ENCODE assay signal across 8 cellular contexts in the genomic region with DNA sequence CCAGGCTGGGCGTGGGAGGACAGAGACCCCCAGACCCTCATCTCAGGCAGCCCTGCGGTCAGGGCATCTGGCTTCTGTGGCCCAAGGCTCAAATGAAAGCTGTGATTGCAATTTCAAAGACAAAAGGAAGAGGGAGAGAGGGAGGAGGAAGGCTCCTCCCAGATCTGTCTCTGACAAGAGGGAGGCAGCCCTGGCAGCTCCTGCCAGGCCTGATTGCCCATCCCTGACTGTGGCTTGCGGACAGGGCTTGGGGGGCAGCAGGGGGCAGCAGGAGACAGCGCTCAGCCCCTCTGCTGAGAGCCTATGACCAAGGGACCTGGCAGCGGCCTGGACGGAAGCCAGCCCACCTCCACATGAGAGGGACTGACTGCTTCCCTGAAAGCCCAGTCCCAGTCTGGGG.
DNase-seq lines count a peak whose midpoint lies in the region; ATAC-seq and FAIRE-seq lines count a peak whose summit lies in the region.

No MANE protein-coding gene starts in this region.

- H3K4me3 ChIP-seq in naive thymus-derived CD4-positive, alpha-beta T cell (ENCODE audit: low read length) = no peak overlapping the region

- no peak for FAIRE-seq in frontal cortex (lab: Jason Lieb, UNC)

- POLR2A ChIA-PET in naive thymus-derived CD4-positive, alpha-beta T cell (lab: Charles Lee) = no interaction called here

- CTCF ChIA-PET in naive thymus-derived CD4-positive, alpha-beta T cell (lab: Charles Lee) = no interaction called here

- H3K27me3 ChIP-seq in naive thymus-derived CD4-positive, alpha-beta T cell (ENCODE audit: control insufficient read depth in 2 of 2, insufficient read depth in 2 of 2, low read length in 2 of 2) = no peaks in the 10 kb centered on the region

- peak; percentile 20 for ATAC-seq in naive thymus-derived CD4-positive, alpha-beta T cell
- ATAC-seq in GM19328 (IDR thresholded peaks at IDR 0.05; ENCODE audit: unreplicated experiment) = no peak
- no peak for ATAC-seq in HG03460 (IDR thresholded peaks at IDR 0.05; ENCODE audit: unreplicated experiment)

- H3K27me3 Mint-ChIP-seq in naive thymus-derived CD4-positive, alpha-beta T cell = peaks cover 0 to 33% (median 12%) of the 10 kb centered on the region in 5 donors

- peaks cover 0 to 5% (median 0%) of the 10 kb centered on the region in 7 donors for H3K4me1 Mint-ChIP-seq in naive thymus-derived CD4-positive, alpha-beta T cell

- H3K27ac Mint-ChIP-seq in naive thymus-derived CD4-positive, alpha-beta T cell = no peak overlapping the region

- intact Hi-C loops in naive thymus-derived CD4-positive, alpha-beta T cell (cut with micrococcal nuclease) = loop anchor here in 1 of 2 donors (2.0 kb wide), 1 partner anchor 481 kb away; no protein-coding TSS in a partner anchor

- H3K36me3 ChIP-seq in naive thymus-derived CD4-positive, alpha-beta T cell (ENCODE audit: control insufficient read depth in 2 of 3, insufficient read depth in 3 of 3, low read length in 3 of 3) = no peaks in the 10 kb centered on the region

- H3K9me3 Mint-ChIP-seq in naive thymus-derived CD4-positive, alpha-beta T cell = peaks cover 0 to 4% (median 0%) of the 10 kb centered on the region in 11 donors

- H3K9me3 ChIP-seq in naive thymus-derived CD4-positive, alpha-beta T cell (ENCODE audit: control insufficient read depth in 2 of 3, low read length in 3 of 3) = no peaks in the 10 kb centered on the region

- peak overlapping the region in 1 of 10 donors; percentile 43 for H3K4me3 Mint-ChIP-seq in naive thymus-derived CD4-positive, alpha-beta T cell

- no peaks in the 10 kb centered on the region for H3K36me3 Mint-ChIP-seq in naive thymus-derived CD4-positive, alpha-beta T cell

- H3K4me1 ChIP-seq in naive thymus-derived CD4-positive, alpha-beta T cell (ENCODE audit: control insufficient read depth in 2 of 2, insufficient read depth in 2 of 2, low read length in 2 of 2) = no peaks in the 10 kb centered on the region

- peak; percentile 27 for DNase-seq in NCI-H146 (lab: John Stamatoyannopoulos, UW)
- DNase-seq in NCI-H146 treated with DMSO at 0.1 percent for 48 hours (lab: John Stamatoyannopoulos, UW; ENCODE audit: unreplicated experiment) = no peak
- peak; percentile 63 for DNase-seq in LoVo (ENCODE audit: low spot score)
- DNase-seq in SW480 (ENCODE audit: low spot score) = peak; percentile 63
- peak in 1 of 9 donors; percentile 3 for DNase-seq in naive thymus-derived CD4-positive, alpha-beta T cell
- no peak for DNase-seq in frontal cortex (ENCODE audit: low spot score in 2 of 2)

- no peak overlapping the region for H3K27ac ChIP-seq in naive thymus-derived CD4-positive, alpha-beta T cell (ENCODE audit: low read depth, low read length)

Comparison
In these comparisons a context has a peak if more than half of its experiments do, and no peak if none do; other contexts are left out.
1. DNase-seq: peak in NCI-H146 (single experiment), LoVo (single experiment) and SW480 (single experiment); none in NCI-H146 treated with DMSO at 0.1 percent for 48 hours (single experiment) and frontal cortex (0 of 2).